ENCODE assay signal across 24 cellular contexts in the genomic region with DNA sequence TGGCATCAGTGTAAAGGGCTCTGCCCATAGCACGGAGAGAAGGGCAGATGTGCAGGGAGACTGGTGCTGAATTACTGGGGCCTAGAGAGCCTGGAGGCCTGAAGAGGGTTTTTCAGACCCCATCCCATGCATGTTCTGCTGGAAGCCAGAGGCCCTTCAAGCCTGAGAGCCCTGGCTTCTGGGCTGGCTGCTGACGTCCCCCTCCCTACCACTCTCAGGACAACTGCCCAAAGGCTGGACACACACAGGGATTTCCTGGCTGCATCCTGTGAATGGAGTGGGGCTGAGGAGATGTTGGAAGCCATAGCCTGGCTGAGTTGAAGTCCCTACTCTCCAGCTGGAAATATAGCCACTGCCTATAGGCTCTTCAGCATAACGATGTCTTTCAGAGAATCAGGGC. TPM values are rescaled to one million over a fixed set of nuclear protein-coding genes. Genes with fewer than 3 reads are reported as not detected.
A peak's percentile ranks its signal among the peaks of the same experiment; 100 is the strongest.
DNase-seq lines count a peak whose midpoint lies in the region; ATAC-seq and TF ChIP-seq lines count a peak whose summit lies in the region.
"Had no signal": no experiment of that assay in that cellular context is flagged by ENCODE, and none has a peak within 500 bp of the region (broad histone marks: within the 10 kb centered on the region; RNA-seq: fewer than 3 reads in every experiment).

No MANE protein-coding gene starts in this region.

- no peak for TF ChIP-seq CTCF in HFFc6 (IDR thresholded peaks at IDR 0.05)
- TF ChIP-seq CTCF in thyroid gland (IDR thresholded peaks at IDR 0.05) = no peak

- H3K4ac ChIP-seq in neuronal stem cell (ENCODE audit: low read length) = no peak overlapping the region

- H2BK15ac ChIP-seq in neuronal stem cell (ENCODE audit: low read length) = no peak overlapping the region

- peaks cover 10% of the 10 kb centered on the region for H3K27me3 Mint-ChIP-seq in activated T-cell treated with anti-CD3 and anti-CD28 coated beads, Interleukin-2, amount 50 U/mL, for 72 hours (ENCODE audit: low read depth)
- H3K27me3 Mint-ChIP-seq in HFFc6 (ENCODE audit: insufficient read depth) = peaks cover 7% of the 10 kb centered on the region
- H3K27me3 Mint-ChIP-seq: CD4-positive, alpha-beta memory T cell had no signal

- H3K36me3 Mint-ChIP-seq in activated T-cell treated with anti-CD3 and anti-CD28 coated beads, Interleukin-2, amount 50 U/mL, for 72 hours (ENCODE audit: insufficient read depth in 2 of 2) = no peaks in the 10 kb centered on the region
- no peaks in the 10 kb centered on the region for H3K36me3 Mint-ChIP-seq in HFFc6 (ENCODE audit: low read depth)
- H3K36me3 Mint-ChIP-seq: CD4-positive, alpha-beta memory T cell had no signal

- H3K4me1 ChIP-seq in neuronal stem cell (ENCODE audit: control insufficient read depth in 2 of 2, insufficient read depth in 1 of 2, low read depth in 1 of 2, low read length in 2 of 2) (peaks cover 0 to 2% of the 10 kb centered on the region in 2 donors), thyroid gland (peaks cover 16 to 28% of the 10 kb centered on the region in 2 donors)
- H3K4me1 ChIP-seq: SJCRH30 had no signal

- no peak overlapping the region for H3K23ac ChIP-seq in neuronal stem cell (ENCODE audit: low read depth, low read length, poor library complexity)

- no peak overlapping the region for H2AK5ac ChIP-seq in neuronal stem cell (ENCODE audit: low read depth, low read length)

- ATAC-seq in activated T-cell treated with anti-CD3 and anti-CD28 coated beads, Interleukin-2, amount 50 U/mL, for 72 hours (replicated peaks in 1 of 2) = no peak
- no peak for ATAC-seq in HG03025 (IDR thresholded peaks at IDR 0.05; ENCODE audit: low FRiP score, unreplicated experiment)
- ATAC-seq: HCT116, Right ventricle myocardium inferior, SK-N-SH treated with all-trans-retinoic acid at 6 μM for 48 hours had no signal

- no peak overlapping the region for H2BK120ac ChIP-seq in neuronal stem cell (ENCODE audit: low read depth, low read length)

- no peak overlapping the region for H3K14ac ChIP-seq in neuronal stem cell (ENCODE audit: low read length)

- no peak overlapping the region for H2BK5ac ChIP-seq in neuronal stem cell (ENCODE audit: low read length)

- DNase-seq in activated T-cell treated with anti-CD3 and anti-CD28 coated beads, Interleukin-2, amount 50 U/mL, for 48 hours = peak; percentile 13
- no peak for DNase-seq in activated T-cell treated with anti-CD3 and anti-CD28 coated beads, Interleukin-2, amount 50 U/mL, for 72 hours
- DNase-seq in HFFc6 (no peak), neuronal stem cell (ENCODE audit: low spot score) (no peak), thyroid gland (peak; percentile 63 to 64), NCI-H510A (lab: John Stamatoyannopoulos, UW) (no peak), amygdala (lab: John Stamatoyannopoulos, UW) (no peak)
- DNase-seq: CD4-positive, alpha-beta memory T cell; COR-L47; DMS53; KBM-7; MV-4-11; NCI-H1105; NCI-H1436 treated with DMSO at 0.1 percent for 48 hours; NCI-H1930; NCI-H2107; NCI-H524 treated with DMSO at 0.1 percent for 48 hours; NCI-H774; SJCRH30 had no signal

- WGBS in neuronal stem cell (ENCODE audit: extremely low coverage in 2 of 2, insufficient read length in 2 of 2, insufficient replicate concordance in 1 of 2), 2 donors = no CpG with 5 or more reads among the region's 3 CpGs
- 58 to 81% methylated on average over 2 to 3 of the region's 3 CpGs for WGBS in thyroid gland, 2 donors

- no peak overlapping the region for H3K27ac ChIP-seq in neuronal stem cell (replicated peaks; ENCODE audit: low read length)
- peak overlapping the region; percentile 12 to 51 (median 47) for H3K27ac ChIP-seq in thyroid gland
- H3K27ac ChIP-seq: BLaER1 treated with 17β-estradiol and CSF1 and Interleukin-3, amounts not matched to agents 10 nM and 100 nM; SJCRH30 had no signal

- H3K36me3 ChIP-seq in neuronal stem cell (replicated peaks in 1 of 2; ENCODE audit: control insufficient read depth in 2 of 2, insufficient read depth in 2 of 2, low read length in 2 of 2) = no peaks in the 10 kb centered on the region
- no peaks in the 10 kb centered on the region for H3K36me3 ChIP-seq in thyroid gland
- H3K36me3 ChIP-seq: BLaER1 treated with 17β-estradiol and CSF1 and Interleukin-3, amounts not matched to agents 10 nM and 100 nM; SJCRH30 had no signal

- H4K91ac ChIP-seq in neuronal stem cell (ENCODE audit: low read depth, low read length, poor library complexity) = no peak overlapping the region

- H3K9me3 ChIP-seq in neuronal stem cell (replicated peaks in 1 of 2; ENCODE audit: control insufficient read depth in 2 of 2, insufficient read depth in 1 of 2, low read depth in 1 of 2, low read length in 2 of 2) (no peaks in the 10 kb centered on the region), thyroid gland (no peaks in the 10 kb centered on the region)
- H3K9me3 ChIP-seq: BLaER1 treated with 17β-estradiol and CSF1 and Interleukin-3, amounts not matched to agents 10 nM and 100 nM; SJCRH30 had no signal

- H3K27me3 ChIP-seq in neuronal stem cell (ENCODE audit: control insufficient read depth in 3 of 3, insufficient read depth in 3 of 3, low read depth in 1 of 3, low read length in 3 of 3) (peaks cover 0 to 6% (median 0%) of the 10 kb centered on the region in 3 experiments), thyroid gland (no peaks in the 10 kb centered on the region)
- H3K27me3 ChIP-seq: BLaER1 treated with 17β-estradiol and CSF1 and Interleukin-3, amounts not matched to agents 10 nM and 100 nM; SJCRH30 had no signal

- H3K4me3 Mint-ChIP-seq in activated T-cell treated with anti-CD3 and anti-CD28 coated beads, Interleukin-2, amount 50 U/mL, for 72 hours = no peak overlapping the region
- no peak overlapping the region for H3K4me3 Mint-ChIP-seq in HFFc6
- H3K4me3 Mint-ChIP-seq: CD4-positive, alpha-beta memory T cell had no signal

- no peak overlapping the region for H2BK12ac ChIP-seq in neuronal stem cell (ENCODE audit: low read length)

- H3K9ac ChIP-seq in neuronal stem cell (ENCODE audit: low read depth, low read length, poor library complexity) = no peak overlapping the region
- H3K9ac ChIP-seq: BLaER1 treated with 17β-estradiol and CSF1 and Interleukin-3, amounts not matched to agents 10 nM and 100 nM had no signal

- peak overlapping the region; percentile 46 for H3K18ac ChIP-seq in neuronal stem cell (ENCODE audit: low read length)

- H3K79me1 ChIP-seq in neuronal stem cell (ENCODE audit: low read depth, low read length) = no peaks in the 10 kb centered on the region

- H4K8ac ChIP-seq in neuronal stem cell (ENCODE audit: low read depth, low read length) = no peak overlapping the region

- H3K4me3 ChIP-seq in neuronal stem cell (ENCODE audit: low read length in 2 of 2) = no peak overlapping the region
- no peak overlapping the region for H3K4me3 ChIP-seq in thyroid gland (replicated peaks in 1 of 3)
- H3K4me3 ChIP-seq: BLaER1 treated with 17β-estradiol and CSF1 and Interleukin-3, amounts not matched to agents 10 nM and 100 nM; SJCRH30 had no signal

- H3K27ac Mint-ChIP-seq in activated T-cell treated with anti-CD3 and anti-CD28 coated beads, Interleukin-2, amount 50 U/mL, for 72 hours = no peak overlapping the region
- peak overlapping the region; percentile 28 for H3K27ac Mint-ChIP-seq in HFFc6

- no peaks in the 10 kb centered on the region for H3K9me3 Mint-ChIP-seq in activated T-cell treated with anti-CD3 and anti-CD28 coated beads, Interleukin-2, amount 50 U/mL, for 72 hours
- H3K9me3 Mint-ChIP-seq in HFFc6 = no peaks in the 10 kb centered on the region
- H3K9me3 Mint-ChIP-seq: CD4-positive, alpha-beta memory T cell had no signal

- H3K4me2 ChIP-seq in neuronal stem cell (ENCODE audit: insufficient read depth, low read length, poor library complexity, severe bottlenecking) = no peak overlapping the region
- H3K4me2 ChIP-seq: BLaER1 treated with 17β-estradiol and CSF1 and Interleukin-3, amounts not matched to agents 10 nM and 100 nM had no signal

- no peak for TF ChIP-seq POLR2A in thyroid gland (IDR thresholded peaks at IDR 0.05)

- peaks cover 30% of the 10 kb centered on the region for H3K4me1 Mint-ChIP-seq in activated T-cell treated with anti-CD3 and anti-CD28 coated beads, Interleukin-2, amount 50 U/mL, for 72 hours (ENCODE audit: low read depth)
- peaks cover 32% of the 10 kb centered on the region for H3K4me1 Mint-ChIP-seq in HFFc6 (ENCODE audit: low read depth)

- no peak overlapping the region for H2AFZ ChIP-seq in neuronal stem cell (ENCODE audit: low read length)

- intact Hi-C loops in thyroid gland (cut with DNase I) = no loop called here

RNA-seq across cellular contexts. Expression of gene DOCK3, which starts 16.9 kb away (rescaled TPM):
- 1 to 10 TPM; 7.2 to 9.7 TPM for total RNA-seq in activated T-cell treated with anti-CD3 and anti-CD28 coated beads, Interleukin-2, amount 50 U/mL, for 72 hours
- total RNA-seq in HFFc6 (2021; fragmentation: NEBNext Ultra II Directional; extraction: Animal tissue kit (Norgen Biotek cat#: 25700)) = under 1 TPM; 0.14 to 0.26 (median 0.22) TPM
- 5.7 TPM for polyA plus RNA-seq in neuronal stem cell (2013, experiment 1 of 2)
- polyA plus RNA-seq in neuronal stem cell (2013, experiment 2 of 2) = 6.0 TPM
- total RNA-seq in thyroid gland = 10 to 100 TPM; 15.7 to 54.2 (median 21.1) TPM

RNA-seq across cellular contexts. Expression of gene MAPKAPK3, which starts 40.9 kb away (rescaled TPM):
- total RNA-seq in activated T-cell treated with anti-CD3 and anti-CD28 coated beads, Interleukin-2, amount 50 U/mL, for 72 hours = 100 to 1,000 TPM; 116 to 129 TPM
- 10 to 100 TPM; 60.5 to 65.5 (median 62.8) TPM for total RNA-seq in HFFc6 (2021; fragmentation: NEBNext Ultra II Directional; extraction: Animal tissue kit (Norgen Biotek cat#: 25700))
- polyA plus RNA-seq in neuronal stem cell (2013, experiment 1 of 2) = 90.3 TPM
- 89.0 TPM for polyA plus RNA-seq in neuronal stem cell (2013, experiment 2 of 2)
- total RNA-seq in thyroid gland = 100 to 1,000 TPM in 1 of 4 donors, 10 to 100 TPM in 3; 66.1 to 147 (median 97.5) TPM

RNA-seq across cellular contexts. Expression of gene CISH, which starts 46.2 kb away (rescaled TPM):
- total RNA-seq in activated T-cell treated with anti-CD3 and anti-CD28 coated beads, Interleukin-2, amount 50 U/mL, for 72 hours = 100 to 1,000 TPM; 242 to 271 TPM
- total RNA-seq in HFFc6 (2021; fragmentation: NEBNext Ultra II Directional; extraction: Animal tissue kit (Norgen Biotek cat#: 25700)) = 1 to 10 TPM in 2 of 6 experiments, under 1 TPM in 4; 0.84 to 1.4 (median 0.95) TPM
- 2.1 TPM for polyA plus RNA-seq in neuronal stem cell (2013, experiment 1 of 2)
- 2.1 TPM for polyA plus RNA-seq in neuronal stem cell (2013, experiment 2 of 2)
- total RNA-seq in thyroid gland = 10 to 100 TPM; 31.0 to 78.1 (median 48.0) TPM

Comparison
In these comparisons a context has a peak if more than half of its experiments do, and no peak if none do; other contexts are left out.
1. DNase-seq: peak in activated T-cell treated with anti-CD3 and anti-CD28 coated beads, Interleukin-2, amount 50 U/mL, for 48 hours (2 of 2) and thyroid gland (2 of 2); none in activated T-cell treated with anti-CD3 and anti-CD28 coated beads, Interleukin-2, amount 50 U/mL, for 72 hours (0 of 2), HFFc6 (single experiment), neuronal stem cell (single experiment), NCI-H510A (single experiment) and amygdala (0 of 56).
2. RNA of gene DOCK3, which starts 16.9 kb away (total RNA-seq): 15.7 to 54.2 TPM in thyroid gland and 7.2 to 9.7 TPM in activated T-cell treated with anti-CD3 and anti-CD28 coated beads, Interleukin-2, amount 50 U/mL, for 72 hours; 0.14 to 0.26 TPM in HFFc6; every median in the first group is over 4 times any median in the second.
3. RNA of gene CISH, which starts 46.2 kb away (total RNA-seq): 242 to 271 TPM in activated T-cell treated with anti-CD3 and anti-CD28 coated beads, Interleukin-2, amount 50 U/mL, for 72 hours and 31.0 to 78.1 TPM in thyroid gland; 0.84 to 1.4 TPM in HFFc6; every median in the first group is over 10 times any median in the second.